Comparison of ENCODE assay signal across 1 cellular context in the genomic region with DNA sequence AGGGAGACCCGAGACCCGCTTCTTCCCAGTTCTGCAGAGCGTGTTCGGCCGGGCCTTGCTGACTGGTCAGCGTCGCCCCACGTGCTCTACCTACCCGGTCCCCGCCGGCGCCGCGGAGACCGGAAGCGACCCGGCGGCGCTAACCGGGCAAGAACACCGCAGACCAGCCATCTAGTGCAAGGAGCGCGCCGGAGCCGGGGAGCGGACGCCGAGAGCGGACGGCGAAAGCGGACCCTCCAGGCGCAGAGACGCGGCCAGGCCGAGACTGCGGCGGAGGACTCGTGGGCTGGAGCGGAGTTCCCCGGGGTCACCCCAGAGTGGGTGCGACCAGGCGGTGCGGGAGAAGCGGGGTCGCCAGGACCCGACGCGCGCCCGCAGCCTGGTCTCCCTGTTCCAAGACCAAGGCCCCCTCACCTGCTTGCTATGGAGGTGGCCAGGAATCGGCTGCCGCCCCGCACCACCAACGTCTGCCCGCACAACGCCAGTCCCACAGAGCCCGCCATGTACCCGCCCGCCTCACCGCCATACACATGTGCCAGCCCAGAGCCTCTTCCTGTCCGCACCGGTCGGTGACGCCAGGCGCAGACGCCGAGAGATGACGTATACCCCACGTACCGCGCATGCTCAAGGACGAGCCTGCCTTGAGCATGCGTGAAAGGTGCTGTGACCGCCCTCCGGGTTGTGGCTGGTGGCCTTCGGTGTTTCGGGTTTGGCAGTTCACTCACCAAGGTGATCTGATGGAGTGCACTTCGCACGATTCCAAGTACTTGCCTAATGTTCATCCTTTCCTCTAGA.
TF ChIP-seq lines count a peak whose summit lies in the region.

TSS of gene WDR4 (minus strand) at position 547 of the 795 bp plus-strand sequence. CDS start at position 503, 44 bp downstream.

TF ChIP-seq in K562, 482 proteins besides CTCF, POLR2A, EP300 and RAD21 (continued from another document and continues in another):
- TF ChIP-seq ESRRA (IDR thresholded peaks at IDR 0.05; ENCODE audit: borderline replicate concordance, low read depth) (peak; percentile 37), SRSF9 (IDR thresholded peaks at IDR 0.05; ENCODE audit: borderline replicate concordance, low read depth, low read length) (no peak), PHF20 (IDR thresholded peaks at IDR 0.05; ENCODE audit: partially characterized antibody) (peak; percentile 96), ZNF133 (CRISPR knock-in tag; IDR thresholded peaks at IDR 0.05) (no peak), NBN (IDR thresholded peaks at IDR 0.05; ENCODE audit: low read depth) (peak; percentile 65), ZNF146 (CRISPR knock-in tag; IDR thresholded peaks at IDR 0.05; ENCODE audit: unreplicated experiment) (no peak), ZNF740 (CRISPR knock-in tag; IDR thresholded peaks at IDR 0.05) (no peak; the same call in 1 of the 2 replicates), ZNF740 (tag; IDR thresholded peaks at IDR 0.05) (no peak), JUNB (CRISPR knock-in tag; conservative IDR thresholded peaks at IDR 0.05) (no peak), HLTF (IDR thresholded peaks at IDR 0.05) (peak; percentile 77), ZNF79 (CRISPR knock-in tag; IDR thresholded peaks at IDR 0.05; ENCODE audit: low read depth) (no peak), MTF1 (CRISPR knock-in tag; IDR thresholded peaks at IDR 0.05; ENCODE audit: borderline replicate concordance) (0 out of 2 replicates have a peak, but pooled peaks have one; percentile 20), EP400 (IDR thresholded peaks at IDR 0.05) (peak; percentile 100), RBM15 (IDR thresholded peaks at IDR 0.05; ENCODE audit: insufficient read depth, low read length) (0 out of 2 replicates have a peak, but pooled peaks have one; percentile 35), CXXC5 (CRISPR knock-in tag; IDR thresholded peaks at IDR 0.05) (peak; percentile 67), RBM25 (IDR thresholded peaks at IDR 0.05; ENCODE audit: low read depth, low read length, severe bottlenecking) (peak; percentile 38), DPF2 (IDR thresholded peaks at IDR 0.05) (no peak), ZNF695 (CRISPR knock-in tag; IDR thresholded peaks at IDR 0.05) (no peak), BRF2 (IDR thresholded peaks at IDR 0.05; ENCODE audit: borderline replicate concordance, insufficient read depth, insufficient read length) (no peak), TAF1 (IDR thresholded peaks at IDR 0.05; ENCODE audit: control insufficient read depth, extremely low read depth, insufficient read depth, low read length, severe bottlenecking) (peak; percentile 98), RFX5 (IDR thresholded peaks at IDR 0.05; ENCODE audit: low read depth, low read length) (0 out of 2 replicates have a peak, but pooled peaks have one; percentile 15), ZEB2 (IDR thresholded peaks at IDR 0.05) (0 out of 2 replicates have a peak, but pooled peaks have one; percentile 57), TCF7 (IDR thresholded peaks at IDR 0.05; ENCODE audit: borderline replicate concordance) (no peak), SNIP1 (IDR thresholded peaks at IDR 0.05; ENCODE audit: low read depth) (no peak), SMARCA5 (IDR thresholded peaks at IDR 0.05) (no peak), NR2C2 (CRISPR knock-in tag; IDR thresholded peaks at IDR 0.05) (peak; percentile 11), NR2C2 (tag; IDR thresholded peaks at IDR 0.05) (peak; percentile 78), BACH1 (tag; IDR thresholded peaks at IDR 0.05) (no peak), CEBPB (tag; IDR thresholded peaks at IDR 0.05) (no peak), PCBP1 (IDR thresholded peaks at IDR 0.05; ENCODE audit: low read depth, low read length, poor library complexity, severe bottlenecking) (peak; percentile 73), TAF7 (tag; IDR thresholded peaks at IDR 0.05) (peak; percentile 97), GATAD2A (IDR thresholded peaks at IDR 0.05) (no peak), ZNF766 (CRISPR knock-in tag; conservative IDR thresholded peaks at IDR 0.05) (no peak), ZNF431 (CRISPR knock-in tag; IDR thresholded peaks at IDR 0.05) (0 out of 2 replicates have a peak, but pooled peaks have one; percentile 5)
- TF ChIP-seq, protein P1, sequence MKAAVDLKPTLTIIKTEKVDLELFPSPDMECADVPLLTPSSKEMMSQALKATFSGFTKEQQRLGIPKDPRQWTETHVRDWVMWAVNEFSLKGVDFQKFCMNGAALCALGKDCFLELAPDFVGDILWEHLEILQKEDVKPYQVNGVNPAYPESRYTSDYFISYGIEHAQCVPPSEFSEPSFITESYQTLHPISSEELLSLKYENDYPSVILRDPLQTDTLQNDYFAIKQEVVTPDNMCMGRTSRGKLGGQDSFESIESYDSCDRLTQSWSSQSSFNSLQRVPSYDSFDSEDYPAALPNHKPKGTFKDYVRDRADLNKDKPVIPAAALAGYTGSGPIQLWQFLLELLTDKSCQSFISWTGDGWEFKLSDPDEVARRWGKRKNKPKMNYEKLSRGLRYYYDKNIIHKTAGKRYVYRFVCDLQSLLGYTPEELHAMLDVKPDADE (conservative IDR thresholded peaks at IDR 0.05; ENCODE audit: control insufficient read depth, low read depth, low read length) = peak; percentile 92
- TF ChIP-seq, protein P2, sequence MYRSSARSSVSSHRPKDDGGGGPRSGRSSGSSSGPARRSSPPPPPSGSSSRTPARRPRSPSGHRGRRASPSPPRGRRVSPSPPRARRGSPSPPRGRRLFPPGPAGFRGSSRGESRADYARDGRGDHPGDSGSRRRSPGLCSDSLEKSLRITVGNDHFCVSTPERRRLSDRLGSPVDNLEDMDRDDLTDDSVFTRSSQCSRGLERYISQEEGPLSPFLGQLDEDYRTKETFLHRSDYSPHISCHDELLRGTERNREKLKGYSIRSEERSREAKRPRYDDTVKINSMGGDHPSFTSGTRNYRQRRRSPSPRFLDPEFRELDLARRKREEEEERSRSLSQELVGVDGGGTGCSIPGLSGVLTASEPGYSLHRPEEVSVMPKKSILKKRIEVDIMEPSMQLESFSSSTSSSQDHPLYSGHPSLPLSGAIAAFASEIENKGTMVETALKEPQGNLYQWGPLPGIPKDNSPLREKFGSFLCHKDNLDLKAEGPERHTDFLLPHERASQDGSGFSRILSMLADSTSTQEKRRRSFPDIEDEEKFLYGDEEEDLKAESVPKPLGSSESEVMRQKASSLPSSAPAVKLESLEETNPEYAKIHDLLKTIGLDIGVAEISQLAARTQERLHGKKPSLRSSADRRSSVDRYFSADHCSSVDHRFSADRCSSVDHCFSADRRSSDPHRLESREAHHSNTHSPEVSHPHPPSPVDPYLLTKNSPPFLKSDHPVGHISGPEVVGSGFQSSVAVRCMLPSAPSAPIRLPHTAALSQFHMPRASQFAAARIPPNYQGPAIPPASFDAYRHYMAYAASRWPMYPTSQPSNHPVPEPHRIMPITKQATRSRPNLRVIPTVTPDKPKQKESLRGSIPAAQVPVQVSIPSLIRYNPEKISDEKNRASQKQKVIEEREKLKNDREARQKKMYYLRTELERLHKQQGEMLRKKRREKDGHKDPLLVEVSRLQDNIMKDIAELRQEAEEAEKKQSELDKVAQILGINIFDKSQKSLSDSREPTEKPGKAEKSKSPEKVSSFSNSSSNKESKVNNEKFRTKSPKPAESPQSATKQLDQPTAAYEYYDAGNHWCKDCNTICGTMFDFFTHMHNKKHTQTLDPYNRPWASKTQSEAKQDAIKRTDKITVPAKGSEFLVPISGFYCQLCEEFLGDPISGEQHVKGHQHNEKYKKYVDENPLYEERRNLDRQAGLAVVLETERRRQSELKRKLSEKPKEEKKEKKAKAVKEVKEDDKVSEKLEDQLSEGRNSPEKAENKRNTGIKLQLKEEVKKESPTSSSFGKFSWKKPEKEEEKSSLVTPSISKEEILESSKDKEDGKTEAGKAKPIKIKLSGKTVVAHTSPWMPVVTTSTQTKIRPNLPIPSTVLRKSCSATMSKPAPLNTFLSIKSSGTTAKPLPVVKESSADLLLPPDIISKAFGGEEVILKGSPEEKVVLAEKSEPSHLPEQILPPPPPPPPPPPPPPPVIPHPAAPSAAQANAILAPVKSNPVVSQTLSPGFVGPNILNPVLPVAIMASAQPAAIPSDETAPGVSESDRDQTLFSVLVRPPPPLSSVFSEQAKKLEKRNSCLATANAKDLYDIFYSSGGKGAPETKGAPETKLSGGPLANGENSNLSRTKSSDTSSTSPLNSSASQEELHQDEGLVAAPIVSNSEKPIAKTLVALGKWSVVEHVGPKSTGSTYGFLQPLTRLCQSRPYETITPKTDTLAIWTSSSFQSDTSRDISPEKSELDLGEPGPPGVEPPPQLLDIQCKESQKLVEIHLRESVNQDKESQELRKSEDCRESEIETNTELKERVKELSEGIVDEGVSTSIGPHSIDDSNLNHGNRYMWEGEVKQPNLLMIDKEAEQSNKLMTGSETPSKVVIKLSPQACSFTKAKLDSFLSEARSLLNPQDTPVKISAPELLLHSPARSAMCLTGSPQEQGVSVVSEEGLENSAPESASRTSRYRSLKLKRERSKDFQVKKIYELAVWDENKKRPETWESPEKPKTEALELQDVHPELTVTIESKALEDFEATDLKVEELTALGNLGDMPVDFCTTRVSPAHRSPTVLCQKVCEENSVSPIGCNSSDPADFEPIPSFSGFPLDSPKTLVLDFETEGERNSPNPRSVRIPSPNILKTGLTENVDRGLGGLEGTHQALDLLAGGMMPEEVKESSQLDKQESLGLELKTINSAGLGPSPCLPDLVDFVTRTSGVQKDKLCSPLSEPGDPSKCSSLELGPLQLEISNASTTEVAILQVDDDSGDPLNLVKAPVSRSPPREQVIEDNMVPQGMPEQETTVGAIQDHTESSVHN (IDR thresholded peaks at IDR 0.05; ENCODE audit: borderline replicate concordance in 1 of 2, low read depth in 1 of 2) = no peak
- TF ChIP-seq, protein P3, sequence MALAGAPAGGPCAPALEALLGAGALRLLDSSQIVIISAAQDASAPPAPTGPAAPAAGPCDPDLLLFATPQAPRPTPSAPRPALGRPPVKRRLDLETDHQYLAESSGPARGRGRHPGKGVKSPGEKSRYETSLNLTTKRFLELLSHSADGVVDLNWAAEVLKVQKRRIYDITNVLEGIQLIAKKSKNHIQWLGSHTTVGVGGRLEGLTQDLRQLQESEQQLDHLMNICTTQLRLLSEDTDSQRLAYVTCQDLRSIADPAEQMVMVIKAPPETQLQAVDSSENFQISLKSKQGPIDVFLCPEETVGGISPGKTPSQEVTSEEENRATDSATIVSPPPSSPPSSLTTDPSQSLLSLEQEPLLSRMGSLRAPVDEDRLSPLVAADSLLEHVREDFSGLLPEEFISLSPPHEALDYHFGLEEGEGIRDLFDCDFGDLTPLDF (CRISPR knock-in tag; IDR thresholded peaks at IDR 0.05) = peak; percentile 72
- TF ChIP-seq, protein P4, sequence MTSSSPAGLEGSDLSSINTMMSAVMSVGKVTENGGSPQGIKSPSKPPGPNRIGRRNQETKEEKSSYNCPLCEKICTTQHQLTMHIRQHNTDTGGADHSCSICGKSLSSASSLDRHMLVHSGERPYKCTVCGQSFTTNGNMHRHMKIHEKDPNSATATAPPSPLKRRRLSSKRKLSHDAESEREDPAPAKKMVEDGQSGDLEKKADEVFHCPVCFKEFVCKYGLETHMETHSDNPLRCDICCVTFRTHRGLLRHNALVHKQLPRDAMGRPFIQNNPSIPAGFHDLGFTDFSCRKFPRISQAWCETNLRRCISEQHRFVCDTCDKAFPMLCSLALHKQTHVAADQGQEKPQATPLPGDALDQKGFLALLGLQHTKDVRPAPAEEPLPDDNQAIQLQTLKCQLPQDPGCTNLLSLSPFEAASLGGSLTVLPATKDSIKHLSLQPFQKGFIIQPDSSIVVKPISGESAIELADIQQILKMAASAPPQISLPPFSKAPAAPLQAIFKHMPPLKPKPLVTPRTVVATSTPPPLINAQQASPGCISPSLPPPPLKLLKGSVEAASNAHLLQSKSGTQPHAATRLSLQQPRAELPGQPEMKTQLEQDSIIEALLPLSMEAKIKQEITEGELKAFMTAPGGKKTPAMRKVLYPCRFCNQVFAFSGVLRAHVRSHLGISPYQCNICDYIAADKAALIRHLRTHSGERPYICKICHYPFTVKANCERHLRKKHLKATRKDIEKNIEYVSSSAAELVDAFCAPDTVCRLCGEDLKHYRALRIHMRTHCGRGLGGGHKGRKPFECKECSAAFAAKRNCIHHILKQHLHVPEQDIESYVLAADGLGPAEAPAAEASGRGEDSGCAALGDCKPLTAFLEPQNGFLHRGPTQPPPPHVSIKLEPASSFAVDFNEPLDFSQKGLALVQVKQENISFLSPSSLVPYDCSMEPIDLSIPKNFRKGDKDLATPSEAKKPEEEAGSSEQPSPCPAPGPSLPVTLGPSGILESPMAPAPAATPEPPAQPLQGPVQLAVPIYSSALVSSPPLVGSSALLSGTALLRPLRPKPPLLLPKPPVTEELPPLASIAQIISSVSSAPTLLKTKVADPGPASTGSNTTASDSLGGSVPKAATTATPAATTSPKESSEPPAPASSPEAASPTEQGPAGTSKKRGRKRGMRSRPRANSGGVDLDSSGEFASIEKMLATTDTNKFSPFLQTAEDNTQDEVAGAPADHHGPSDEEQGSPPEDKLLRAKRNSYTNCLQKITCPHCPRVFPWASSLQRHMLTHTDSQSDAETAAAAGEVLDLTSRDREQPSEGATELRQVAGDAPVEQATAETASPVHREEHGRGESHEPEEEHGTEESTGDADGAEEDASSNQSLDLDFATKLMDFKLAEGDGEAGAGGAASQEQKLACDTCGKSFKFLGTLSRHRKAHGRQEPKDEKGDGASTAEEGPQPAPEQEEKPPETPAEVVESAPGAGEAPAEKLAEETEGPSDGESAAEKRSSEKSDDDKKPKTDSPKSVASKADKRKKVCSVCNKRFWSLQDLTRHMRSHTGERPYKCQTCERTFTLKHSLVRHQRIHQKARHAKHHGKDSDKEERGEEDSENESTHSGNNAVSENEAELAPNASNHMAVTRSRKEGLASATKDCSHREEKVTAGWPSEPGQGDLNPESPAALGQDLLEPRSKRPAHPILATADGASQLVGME (CRISPR knock-in tag; IDR thresholded peaks at IDR 0.05) = 0 out of 2 replicates have a peak, but pooled peaks have one; percentile 21
